1 cellular context compared by ENCODE assay signal in genomic region chr6:108766886-108767285, GRCh38.
TF ChIP-seq lines count a peak whose summit lies in the region.

No MANE protein-coding gene starts in this region.

TF ChIP-seq in H1, 55 proteins besides CTCF, POLR2A, EP300 and RAD21 (continued from another document):
- TF ChIP-seq TAF1 (IDR thresholded peaks at IDR 0.05; ENCODE audit: low read depth, low read length) (no peak), TCF12 (IDR thresholded peaks at IDR 0.05; ENCODE audit: low read depth, low read length) (no peak), NRF1 (IDR thresholded peaks at IDR 0.05; ENCODE audit: low read depth, low read length) (no peak), BCL11A (IDR thresholded peaks at IDR 0.05; ENCODE audit: low read depth in 2 of 2, low read length in 2 of 2) (no peak), POLR2AphosphoS5 (IDR thresholded peaks at IDR 0.05; ENCODE audit: low read depth, low read length) (no peak), CEBPB (IDR thresholded peaks at IDR 0.05; ENCODE audit: low read depth, low read length) (no peak), SUZ12 (IDR thresholded peaks at IDR 0.05; ENCODE audit: low read length) (no peak), MAFK (IDR thresholded peaks at IDR 0.05; ENCODE audit: low read depth, low read length) (no peak), CHD2 (IDR thresholded peaks at IDR 0.05; ENCODE audit: low read length) (no peak)
